Comparison of ENCODE assay signal across 1 cellular context in the genomic region with DNA sequence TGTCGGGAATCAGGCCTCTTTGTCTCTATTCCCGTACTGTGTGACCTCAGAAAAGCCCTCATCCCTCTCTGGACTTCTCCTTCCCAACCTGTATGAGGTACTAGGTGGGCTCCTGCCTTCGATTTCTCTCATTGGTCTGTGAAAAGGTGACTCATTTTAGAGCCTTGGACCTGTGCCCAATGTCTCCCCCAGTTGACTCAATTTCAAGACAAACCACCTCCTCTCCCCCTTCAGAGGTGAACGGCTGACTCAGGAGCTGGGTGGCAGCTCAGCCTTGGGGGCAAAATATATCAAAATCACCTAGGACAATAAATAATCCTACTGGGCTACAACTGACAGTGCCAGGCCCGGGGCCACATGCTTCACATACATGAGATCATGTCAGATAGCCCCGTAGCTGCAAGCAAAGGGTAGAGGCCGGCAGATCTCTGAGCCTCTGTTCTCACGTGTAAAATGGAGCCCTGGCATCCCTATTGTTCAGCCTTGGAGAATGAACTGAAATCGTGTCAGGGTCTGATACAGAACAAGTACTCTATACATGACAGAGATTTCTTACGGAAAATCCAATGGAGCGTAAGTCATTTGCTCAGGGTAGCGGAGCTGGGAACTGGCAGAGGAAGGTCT.
TF ChIP-seq lines count a peak whose summit lies in the region.

No MANE protein-coding gene starts in this region.

TF ChIP-seq in GM23338, 12 proteins besides CTCF, POLR2A, EP300 and RAD21 (continued from another document):
- TF ChIP-seq JUNB (IDR thresholded peaks at IDR 0.05; ENCODE audit: unreplicated experiment) (no peak), NANOG (IDR thresholded peaks at IDR 0.05; ENCODE audit: borderline replicate concordance) (no peak), EZH2 (IDR thresholded peaks at IDR 0.05; ENCODE audit: low read depth, unreplicated experiment) (no peak), EZH2phosphoT487 (IDR thresholded peaks at IDR 0.05; ENCODE audit: unreplicated experiment) (no peak), STAT1 (IDR thresholded peaks at IDR 0.05; ENCODE audit: unreplicated experiment) (no peak), ZNF114 (CRISPR knock-in tag; IDR thresholded peaks at IDR 0.05) (no peak), POLR2AphosphoS5 (IDR thresholded peaks at IDR 0.05; ENCODE audit: low read depth) (no peak), ZNF331 (CRISPR knock-in tag; IDR thresholded peaks at IDR 0.05; ENCODE audit: low read depth) (no peak), CREB1 (CRISPR knock-in tag; IDR thresholded peaks at IDR 0.05; ENCODE audit: low read depth) (no peak)
- TF ChIP-seq, protein P1, sequence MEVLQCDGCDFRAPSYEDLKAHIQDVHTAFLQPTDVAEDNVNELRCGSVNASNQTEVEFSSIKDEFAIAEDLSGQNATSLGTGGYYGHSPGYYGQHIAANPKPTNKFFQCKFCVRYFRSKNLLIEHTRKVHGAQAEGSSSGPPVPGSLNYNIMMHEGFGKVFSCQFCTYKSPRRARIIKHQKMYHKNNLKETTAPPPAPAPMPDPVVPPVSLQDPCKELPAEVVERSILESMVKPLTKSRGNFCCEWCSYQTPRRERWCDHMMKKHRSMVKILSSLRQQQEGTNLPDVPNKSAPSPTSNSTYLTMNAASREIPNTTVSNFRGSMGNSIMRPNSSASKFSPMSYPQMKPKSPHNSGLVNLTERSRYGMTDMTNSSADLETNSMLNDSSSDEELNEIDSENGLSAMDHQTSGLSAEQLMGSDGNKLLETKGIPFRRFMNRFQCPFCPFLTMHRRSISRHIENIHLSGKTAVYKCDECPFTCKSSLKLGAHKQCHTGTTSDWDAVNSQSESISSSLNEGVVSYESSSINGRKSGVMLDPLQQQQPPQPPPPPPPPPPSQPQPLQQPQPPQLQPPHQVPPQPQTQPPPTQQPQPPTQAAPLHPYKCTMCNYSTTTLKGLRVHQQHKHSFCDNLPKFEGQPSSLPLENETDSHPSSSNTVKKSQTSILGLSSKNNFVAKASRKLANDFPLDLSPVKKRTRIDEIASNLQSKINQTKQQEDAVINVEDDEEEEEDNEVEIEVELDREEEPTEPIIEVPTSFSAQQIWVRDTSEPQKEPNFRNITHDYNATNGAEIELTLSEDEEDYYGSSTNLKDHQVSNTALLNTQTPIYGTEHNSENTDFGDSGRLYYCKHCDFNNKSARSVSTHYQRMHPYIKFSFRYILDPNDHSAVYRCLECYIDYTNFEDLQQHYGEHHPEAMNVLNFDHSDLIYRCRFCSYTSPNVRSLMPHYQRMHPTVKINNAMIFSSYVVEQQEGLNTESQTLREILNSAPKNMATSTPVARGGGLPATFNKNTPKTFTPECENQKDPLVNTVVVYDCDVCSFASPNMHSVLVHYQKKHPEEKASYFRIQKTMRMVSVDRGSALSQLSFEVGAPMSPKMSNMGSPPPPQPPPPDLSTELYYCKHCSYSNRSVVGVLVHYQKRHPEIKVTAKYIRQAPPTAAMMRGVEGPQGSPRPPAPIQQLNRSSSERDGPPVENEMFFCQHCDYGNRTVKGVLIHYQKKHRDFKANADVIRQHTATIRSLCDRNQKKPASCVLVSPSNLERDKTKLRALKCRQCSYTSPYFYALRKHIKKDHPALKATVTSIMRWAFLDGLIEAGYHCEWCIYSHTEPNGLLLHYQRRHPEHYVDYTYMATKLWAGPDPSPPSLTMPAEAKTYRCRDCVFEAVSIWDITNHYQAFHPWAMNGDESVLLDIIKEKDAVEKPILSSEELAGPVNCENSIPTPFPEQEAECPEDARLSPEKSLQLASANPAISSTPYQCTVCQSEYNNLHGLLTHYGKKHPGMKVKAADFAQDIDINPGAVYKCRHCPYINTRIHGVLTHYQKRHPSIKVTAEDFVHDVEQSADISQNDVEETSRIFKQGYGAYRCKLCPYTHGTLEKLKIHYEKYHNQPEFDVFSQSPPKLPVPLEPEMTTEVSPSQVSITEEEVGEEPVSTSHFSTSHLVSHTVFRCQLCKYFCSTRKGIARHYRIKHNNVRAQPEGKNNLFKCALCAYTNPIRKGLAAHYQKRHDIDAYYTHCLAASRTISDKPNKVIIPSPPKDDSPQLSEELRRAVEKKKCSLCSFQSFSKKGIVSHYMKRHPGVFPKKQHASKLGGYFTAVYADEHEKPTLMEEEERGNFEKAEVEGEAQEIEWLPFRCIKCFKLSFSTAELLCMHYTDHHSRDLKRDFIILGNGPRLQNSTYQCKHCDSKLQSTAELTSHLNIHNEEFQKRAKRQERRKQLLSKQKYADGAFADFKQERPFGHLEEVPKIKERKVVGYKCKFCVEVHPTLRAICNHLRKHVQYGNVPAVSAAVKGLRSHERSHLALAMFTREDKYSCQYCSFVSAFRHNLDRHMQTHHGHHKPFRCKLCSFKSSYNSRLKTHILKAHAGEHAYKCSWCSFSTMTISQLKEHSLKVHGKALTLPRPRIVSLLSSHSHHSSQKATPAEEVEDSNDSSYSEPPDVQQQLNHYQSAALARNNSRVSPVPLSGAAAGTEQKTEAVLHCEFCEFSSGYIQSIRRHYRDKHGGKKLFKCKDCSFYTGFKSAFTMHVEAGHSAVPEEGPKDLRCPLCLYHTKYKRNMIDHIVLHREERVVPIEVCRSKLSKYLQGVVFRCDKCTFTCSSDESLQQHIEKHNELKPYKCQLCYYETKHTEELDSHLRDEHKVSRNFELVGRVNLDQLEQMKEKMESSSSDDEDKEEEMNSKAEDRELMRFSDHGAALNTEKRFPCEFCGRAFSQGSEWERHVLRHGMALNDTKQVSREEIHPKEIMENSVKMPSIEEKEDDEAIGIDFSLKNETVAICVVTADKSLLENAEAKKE (CRISPR knock-in tag; IDR thresholded peaks at IDR 0.05) = no peak
- TF ChIP-seq, protein P2, sequence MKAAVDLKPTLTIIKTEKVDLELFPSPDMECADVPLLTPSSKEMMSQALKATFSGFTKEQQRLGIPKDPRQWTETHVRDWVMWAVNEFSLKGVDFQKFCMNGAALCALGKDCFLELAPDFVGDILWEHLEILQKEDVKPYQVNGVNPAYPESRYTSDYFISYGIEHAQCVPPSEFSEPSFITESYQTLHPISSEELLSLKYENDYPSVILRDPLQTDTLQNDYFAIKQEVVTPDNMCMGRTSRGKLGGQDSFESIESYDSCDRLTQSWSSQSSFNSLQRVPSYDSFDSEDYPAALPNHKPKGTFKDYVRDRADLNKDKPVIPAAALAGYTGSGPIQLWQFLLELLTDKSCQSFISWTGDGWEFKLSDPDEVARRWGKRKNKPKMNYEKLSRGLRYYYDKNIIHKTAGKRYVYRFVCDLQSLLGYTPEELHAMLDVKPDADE (IDR thresholded peaks at IDR 0.05) = no peak
